In the genomic region with DNA sequence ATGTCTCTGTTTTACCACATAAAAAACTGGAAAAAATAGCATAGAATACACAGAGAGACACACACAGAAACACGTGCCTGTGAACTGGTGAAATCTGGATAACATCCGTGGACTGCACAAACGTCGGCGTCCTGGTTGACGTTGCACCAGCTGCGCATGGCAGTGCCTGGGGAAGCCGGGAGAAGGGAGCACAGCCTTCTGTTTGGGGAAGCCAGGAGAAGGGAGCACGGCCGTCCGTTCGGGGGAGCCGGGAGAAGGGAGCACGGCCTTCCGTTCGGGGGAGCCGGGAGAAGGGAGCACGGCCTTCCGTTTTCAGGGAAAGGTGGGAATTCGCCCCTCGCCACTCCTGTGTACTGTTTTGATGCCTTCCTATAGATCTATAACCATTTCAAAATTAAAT, we compare ENCODE assay signal across 16 cellular contexts.
"Had no signal": no experiment of that assay in that cellular context is flagged by ENCODE, and none has a peak within 500 bp of the region (broad histone marks: within the 10 kb centered on the region; RNA-seq: fewer than 3 reads in every experiment).

No MANE protein-coding gene starts in this region.

- H3K4me1 ChIP-seq: colonic mucosa had no signal

- H3K27me3 Mint-ChIP-seq: activated B cell treated with CpG ODN at 0.5 μM for 24 hours; activated CD4-positive, alpha-beta T cell treated with anti-CD3 and anti-CD28 coated beads, Interleukin-2, amount 10 ng/mL, durations not matched to agents 24 days and 14 days; activated naive CD8-positive, alpha-beta T cell treated with anti-CD3 and anti-CD28 coated beads, Interleukin-2, amount 50 U/mL, for 24 hours; stimulated activated naive CD8-positive, alpha-beta T cell treated with anti-CD3 and anti-CD28 coated beads, Interleukin-15, Interleukin-2, amounts not matched to agents 100 ng/mL and 50 ng/mL, for 24 hours; T-helper 17 cell had no signal

- H3K36me3 ChIP-seq: cardiac muscle cell, colonic mucosa had no signal

- H3K4me3 Mint-ChIP-seq: activated B cell treated with CpG ODN at 0.5 μM for 24 hours; activated CD4-positive, alpha-beta T cell treated with anti-CD3 and anti-CD28 coated beads, Interleukin-2, amount 10 ng/mL, durations not matched to agents 24 days and 14 days; activated naive CD8-positive, alpha-beta T cell treated with anti-CD3 and anti-CD28 coated beads, Interleukin-2, amount 50 U/mL, for 24 hours; nephron; stimulated activated naive CD8-positive, alpha-beta T cell treated with anti-CD3 and anti-CD28 coated beads, Interleukin-15, Interleukin-2, amounts not matched to agents 100 ng/mL and 50 ng/mL, for 24 hours; T-helper 17 cell had no signal

- H3K9me3 Mint-ChIP-seq: activated B cell treated with CpG ODN at 0.5 μM for 24 hours; activated CD4-positive, alpha-beta T cell treated with anti-CD3 and anti-CD28 coated beads, Interleukin-2, amount 10 ng/mL, durations not matched to agents 24 days and 14 days; activated naive CD8-positive, alpha-beta T cell treated with anti-CD3 and anti-CD28 coated beads, Interleukin-2, amount 50 U/mL, for 24 hours; nephron; stimulated activated naive CD8-positive, alpha-beta T cell treated with anti-CD3 and anti-CD28 coated beads, Interleukin-15, Interleukin-2, amounts not matched to agents 100 ng/mL and 50 ng/mL, for 24 hours had no signal

- H3K4me3 ChIP-seq: ascending aorta, cardiac muscle cell, colonic mucosa, sigmoid colon had no signal

- H3K4me1 Mint-ChIP-seq: activated CD4-positive, alpha-beta T cell treated with anti-CD3 and anti-CD28 coated beads, Interleukin-2, amount 10 ng/mL, durations not matched to agents 24 days and 14 days had no signal

- H3K9me3 ChIP-seq: ascending aorta, colonic mucosa, sigmoid colon had no signal

- DNase-seq: activated B cell treated with CpG ODN at 0.5 μM for 24 hours; activated CD4-positive, alpha-beta T cell treated with anti-CD3 and anti-CD28 coated beads, Interleukin-2, amount 10 ng/mL, durations not matched to agents 24 days and 14 days; activated CD8-positive, alpha-beta memory T cell treated with anti-CD3 and anti-CD28 coated beads for 24 hours; activated effector memory CD4-positive, alpha-beta T cell treated with Interleukin-2 at 50 U/mL for 16 hours; activated naive CD8-positive, alpha-beta T cell treated with anti-CD3 and anti-CD28 coated beads, Interleukin-2, amount 50 U/mL, for 24 hours; colonic mucosa; effector memory CD4-positive, alpha-beta T cell; SHP77; sigmoid colon; stimulated activated CD4-positive, alpha-beta T cell treated with anti-CD3 and anti-CD28 coated beads, Interleukin-12 subunit alpha, Interleukin-12 subunit beta, amount 100 ng/mL, for 4 hours; T-helper 17 cell had no signal

- H3K27me3 ChIP-seq: ascending aorta, cardiac muscle cell, colonic mucosa, sigmoid colon had no signal

- H3K27ac Mint-ChIP-seq: activated B cell treated with CpG ODN at 0.5 μM for 24 hours; activated CD4-positive, alpha-beta T cell treated with anti-CD3 and anti-CD28 coated beads, Interleukin-2, amount 10 ng/mL, durations not matched to agents 24 days and 14 days had no signal

- ATAC-seq: activated naive CD8-positive, alpha-beta T cell treated with anti-CD3 and anti-CD28 coated beads, Interleukin-2, amount 50 U/mL, for 24 hours; T-helper 17 cell had no signal

- H3K27ac ChIP-seq: ascending aorta, cardiac muscle cell, colonic mucosa, epithelial cell of prostate had no signal
